In genomic region chr1:94720091-94720793, GRCh38 we compare ENCODE assay signal across 8 cellular contexts.
DNase-seq lines count a peak whose midpoint lies in the region; ATAC-seq lines count a peak whose summit lies in the region.

No MANE protein-coding gene starts in this region.

- peaks cover 6% of the 10 kb centered on the region for H3K27me3 Mint-ChIP-seq in activated CD4-positive, alpha-beta T cell treated with anti-CD3 and anti-CD28 coated beads, Interleukin-2, amount 10 ng/mL, durations not matched to agents 7 days and 5 days

- DNase-seq in activated CD4-positive, alpha-beta T cell treated with anti-CD3 and anti-CD28 coated beads, Interleukin-2, amount 10 ng/mL, durations not matched to agents 7 days and 5 days: no peak
- DNase-seq in activated CD4-positive, alpha-beta T cell treated with anti-CD3 and anti-CD28 coated beads for 1 hour: no peak
- DNase-seq in SKM-1 (lab: John Stamatoyannopoulos, UW; ENCODE audit: unreplicated experiment): peak; percentile 73
- no peak for DNase-seq in stimulated activated effector memory CD8-positive, alpha-beta T cell treated with anti-CD3 and anti-CD28 coated beads, Interleukin-12 subunit alpha, Interleukin-12 subunit beta, amount 100 ng/mL, for 72 hours (ENCODE audit: low spot score in 2 of 2)
- DNase-seq in effector CD8-positive, alpha-beta T cell (lab: John Stamatoyannopoulos, UW): no peak
- no peak for DNase-seq in caudate nucleus (lab: John Stamatoyannopoulos, UW)
- DNase-seq in GOT3 (lab: John Stamatoyannopoulos, UW): no peak

- H3K9me3 Mint-ChIP-seq in activated CD4-positive, alpha-beta T cell treated with anti-CD3 and anti-CD28 coated beads, Interleukin-2, amount 10 ng/mL, durations not matched to agents 7 days and 5 days: no peaks in the 10 kb centered on the region
- H3K9me3 Mint-ChIP-seq in stimulated activated effector memory CD8-positive, alpha-beta T cell treated with anti-CD3 and anti-CD28 coated beads, Interleukin-12 subunit alpha, Interleukin-12 subunit beta, amount 100 ng/mL, for 72 hours: no peaks in the 10 kb centered on the region

- H3K27ac Mint-ChIP-seq in activated CD4-positive, alpha-beta T cell treated with anti-CD3 and anti-CD28 coated beads, Interleukin-2, amount 10 ng/mL, durations not matched to agents 7 days and 5 days: peak overlapping the region; percentile 28
- H3K27ac Mint-ChIP-seq in stimulated activated effector memory CD8-positive, alpha-beta T cell treated with anti-CD3 and anti-CD28 coated beads, Interleukin-12 subunit alpha, Interleukin-12 subunit beta, amount 100 ng/mL, for 72 hours: no peak overlapping the region

- CTCF ChIA-PET in activated CD4-positive, alpha-beta T cell treated with anti-CD3 and anti-CD28 coated beads, Interleukin-2, amount 10 ng/mL, durations not matched to agents 7 days and 5 days (lab: Charles Lee): no interaction called here

- ATAC-seq in HG02884 (IDR thresholded peaks at IDR 0.05; ENCODE audit: unreplicated experiment): peak; percentile 98
- peak; percentile 80 for ATAC-seq in stimulated activated effector memory CD8-positive, alpha-beta T cell treated with anti-CD3 and anti-CD28 coated beads, Interleukin-12 subunit alpha, Interleukin-12 subunit beta, amount 100 ng/mL, for 72 hours

- no peak overlapping the region for H3K4me3 Mint-ChIP-seq in activated CD4-positive, alpha-beta T cell treated with anti-CD3 and anti-CD28 coated beads, Interleukin-2, amount 10 ng/mL, durations not matched to agents 7 days and 5 days
- H3K4me3 Mint-ChIP-seq in stimulated activated effector memory CD8-positive, alpha-beta T cell treated with anti-CD3 and anti-CD28 coated beads, Interleukin-12 subunit alpha, Interleukin-12 subunit beta, amount 100 ng/mL, for 72 hours: no peak overlapping the region

- no peak overlapping the region for H3K27ac ChIP-seq in caudate nucleus (ENCODE audit: low read depth, low read length)

- POLR2A ChIA-PET in activated CD4-positive, alpha-beta T cell treated with anti-CD3 and anti-CD28 coated beads, Interleukin-2, amount 10 ng/mL, durations not matched to agents 7 days and 5 days (lab: Charles Lee): no interaction called here

- H3K4me1 Mint-ChIP-seq in activated CD4-positive, alpha-beta T cell treated with anti-CD3 and anti-CD28 coated beads, Interleukin-2, amount 10 ng/mL, durations not matched to agents 7 days and 5 days: peaks cover 8% of the 10 kb centered on the region
- no peaks in the 10 kb centered on the region for H3K4me1 Mint-ChIP-seq in stimulated activated effector memory CD8-positive, alpha-beta T cell treated with anti-CD3 and anti-CD28 coated beads, Interleukin-12 subunit alpha, Interleukin-12 subunit beta, amount 100 ng/mL, for 72 hours

- no peaks in the 10 kb centered on the region for H3K36me3 Mint-ChIP-seq in activated CD4-positive, alpha-beta T cell treated with anti-CD3 and anti-CD28 coated beads, Interleukin-2, amount 10 ng/mL, durations not matched to agents 7 days and 5 days (ENCODE audit: low read depth)
- H3K36me3 Mint-ChIP-seq in stimulated activated effector memory CD8-positive, alpha-beta T cell treated with anti-CD3 and anti-CD28 coated beads, Interleukin-12 subunit alpha, Interleukin-12 subunit beta, amount 100 ng/mL, for 72 hours: no peaks in the 10 kb centered on the region
